In genomic region chr1:40564913-40565312, GRCh38 we compare ENCODE assay signal across 24 cellular contexts. TPM values are rescaled to one million over a fixed set of nuclear protein-coding genes. Genes with fewer than 3 reads are reported as not detected.
DNase-seq lines count a peak whose midpoint lies in the region; ATAC-seq, FAIRE-seq and TF ChIP-seq lines count a peak whose summit lies in the region.
"Had no signal": no experiment of that assay in that cellular context is flagged by ENCODE, and none has a peak within 500 bp of the region (broad histone marks: within the 10 kb centered on the region; RNA-seq: fewer than 3 reads in every experiment).

No MANE protein-coding gene starts in this region.

- POLR2A ChIA-PET in K562 (lab: Yijun Ruan, JAX): no interaction called here
- POLR2A ChIA-PET in activated CD4-positive, alpha-beta memory T cell treated with anti-CD3 and anti-CD28 coated beads for 36 hours (lab: Charles Lee): no interaction called here

- 5% methylated on average over 3 of the region's 3 CpGs for WGBS in K562 (ENCODE audit: insufficient coverage, low coverage, missing lambda C conversion rate)

- H3K4me3 Mint-ChIP-seq in neural progenitor cell: no peak overlapping the region
- H3K4me3 Mint-ChIP-seq in activated CD4-positive, alpha-beta memory T cell treated with anti-CD3 and anti-CD28 coated beads for 36 hours: no peak overlapping the region
- H3K4me3 Mint-ChIP-seq: CD14-positive monocyte; CD4-positive, alpha-beta memory T cell; HFFc6 had no signal

- DNase-seq in NOMO-1 treated with DMSO at 0.1 percent for 48 hours (lab: John Stamatoyannopoulos, UW; ENCODE audit: unreplicated experiment) (peak; percentile 1), NOMO-1 treated with dmso at 0.1 percent for 144 hours (lab: John Stamatoyannopoulos, UW; ENCODE audit: unreplicated experiment) (no peak), K562 (ENCODE audit: extremely low read depth in 1 of 4, low spot score in 3 of 4) (no peak), neural progenitor cell (ENCODE audit: low spot score) (no peak), GM10266 (ENCODE audit: extremely low spot score) (no peak)
- DNase-seq in activated CD4-positive, alpha-beta memory T cell treated with anti-CD3 and anti-CD28 coated beads for 36 hours: no peak
- DNase-seq: 8988T; ACHN; AML-193; BE2C; Calu3; CD4-positive, alpha-beta memory T cell; COR-L47; DMS53; DMS79 treated with DMSO at 0.1 percent for 48 hours; GF-D8; GOT3; HFFc6 had no signal

- CTCF ChIA-PET in K562 (lab: Yijun Ruan, JAX; ENCODE audit: low intra/inter-chr PET ratio): no interaction called here
- CTCF ChIA-PET in activated CD4-positive, alpha-beta memory T cell treated with anti-CD3 and anti-CD28 coated beads for 36 hours (lab: Charles Lee): no interaction called here

- H3K4me1 Mint-ChIP-seq in neural progenitor cell: no peaks in the 10 kb centered on the region
- H3K4me1 Mint-ChIP-seq in activated CD4-positive, alpha-beta memory T cell treated with anti-CD3 and anti-CD28 coated beads for 36 hours (ENCODE audit: low read depth): peaks cover 6% of the 10 kb centered on the region
- H3K4me1 Mint-ChIP-seq: CD4-positive, alpha-beta memory T cell had no signal

- H3K27ac Mint-ChIP-seq in neural progenitor cell: no peak overlapping the region
- H3K27ac Mint-ChIP-seq in activated CD4-positive, alpha-beta memory T cell treated with anti-CD3 and anti-CD28 coated beads for 36 hours: no peak overlapping the region
- H3K27ac Mint-ChIP-seq: CD14-positive monocyte; CD4-positive, alpha-beta memory T cell; HFFc6 had no signal

- no peak overlapping the region for H3K4me2 ChIP-seq in K562 (ENCODE audit: insufficient read depth, low read length)
- H3K4me2 ChIP-seq in neural progenitor cell: no peak overlapping the region
- H3K4me2 ChIP-seq: A549; BLaER1 treated with 17β-estradiol and CSF1 and Interleukin-3, amounts not matched to agents 10 nM and 100 nM had no signal

- TF ChIP-seq POLR2A in K562 (conservative IDR thresholded peaks at IDR 0.05): no peak

- TF ChIP-seq CTCF in K562 (IDR thresholded peaks at IDR 0.05 in 2 of 3, conservative IDR thresholded peaks at IDR 0.05 in 1 of 3; ENCODE audit: insufficient read depth in 2 of 3, low read depth in 1 of 3, low read length in 3 of 3) (no peak), neural progenitor cell (IDR thresholded peaks at IDR 0.05) (no peak), GM10266 (IDR thresholded peaks at IDR 0.05; ENCODE audit: control insufficient read depth, insufficient read depth, low read depth, missing control alignments) (no peak)

- no peak overlapping the region for H3K4me3 ChIP-seq in K562
- H3K4me3 ChIP-seq in neural progenitor cell: no peak overlapping the region
- H3K4me3 ChIP-seq: A549; BLaER1 treated with 17β-estradiol and CSF1 and Interleukin-3, amounts not matched to agents 10 nM and 100 nM; HAP-1 had no signal

- TF ChIP-seq EP300 in K562 (IDR thresholded peaks at IDR 0.05; ENCODE audit: low read length): no peak

- H3K36me3 ChIP-seq in K562 (ENCODE audit: control insufficient read depth, insufficient read depth, low read length): no peaks in the 10 kb centered on the region
- H3K36me3 ChIP-seq in neural progenitor cell: no peaks in the 10 kb centered on the region
- H3K36me3 ChIP-seq: BE2C; BLaER1 treated with 17β-estradiol and CSF1 and Interleukin-3, amounts not matched to agents 10 nM and 100 nM; HAP-1 had no signal

- no peak overlapping the region for H3K9ac ChIP-seq in K562 (ENCODE audit: insufficient read depth in 1 of 2, low read depth in 2 of 2, low read length in 2 of 2)
- no peak overlapping the region for H3K9ac ChIP-seq in neural progenitor cell
- H3K9ac ChIP-seq: BLaER1 treated with 17β-estradiol and CSF1 and Interleukin-3, amounts not matched to agents 10 nM and 100 nM had no signal

- no peak for FAIRE-seq in K562 (lab: Jason Lieb, UNC)
- FAIRE-seq: A549, GM12892, H54 had no signal

- H3K27ac ChIP-seq in K562 (ENCODE audit: extremely low read depth, low read depth, low read length) (no peak overlapping the region), neural progenitor cell (no peak overlapping the region)
- H3K27ac ChIP-seq: A549; BLaER1 treated with 17β-estradiol and CSF1 and Interleukin-3, amounts not matched to agents 10 nM and 100 nM had no signal

- no peaks in the 10 kb centered on the region for H3K9me1 ChIP-seq in K562 (ENCODE audit: control insufficient read depth, insufficient read depth, low read length)

- H3K27me3 ChIP-seq in K562 (ENCODE audit: control insufficient read depth in 2 of 2, insufficient read depth in 2 of 2, low read length in 2 of 2) (peaks cover 5 to 12% of the 10 kb centered on the region in 2 experiments; a peak in 3 of 5 replicates), neural progenitor cell (no peaks in the 10 kb centered on the region)
- H3K27me3 ChIP-seq: BE2C; BLaER1 treated with 17β-estradiol and CSF1 and Interleukin-3, amounts not matched to agents 10 nM and 100 nM had no signal

- H2AFZ ChIP-seq in K562 (ENCODE audit: low read depth, low read length): no peak overlapping the region
- peak overlapping the region; percentile 82 for H2AFZ ChIP-seq in neural progenitor cell (replicated peaks)

- H3F3A ChIP-seq in neural progenitor cell (ENCODE audit: low read depth): no peaks in the 10 kb centered on the region

- no peaks in the 10 kb centered on the region for H3K4me1 ChIP-seq in K562 (replicated peaks in 1 of 2; ENCODE audit: control insufficient read depth in 2 of 2, insufficient read depth in 2 of 2, low read length in 2 of 2)
- H3K4me1 ChIP-seq in neural progenitor cell: no peaks in the 10 kb centered on the region
- H3K4me1 ChIP-seq: A549; BE2C; BLaER1 treated with 17β-estradiol and CSF1 and Interleukin-3, amounts not matched to agents 10 nM and 100 nM; HAP-1 had no signal

- in situ Hi-C loops in K562 (cut with MboI): no loop called here

- no peaks in the 10 kb centered on the region for H3K36me3 Mint-ChIP-seq in neural progenitor cell
- H3K36me3 Mint-ChIP-seq in activated CD4-positive, alpha-beta memory T cell treated with anti-CD3 and anti-CD28 coated beads for 36 hours: no peaks in the 10 kb centered on the region
- H3K36me3 Mint-ChIP-seq: CD14-positive monocyte; CD4-positive, alpha-beta memory T cell had no signal

- H3K79me2 ChIP-seq in K562 (ENCODE audit: control insufficient read depth, insufficient read depth, low read length): no peaks in the 10 kb centered on the region
- H3K79me2 ChIP-seq in neural progenitor cell (ENCODE audit: low read depth): no peaks in the 10 kb centered on the region

- H4K20me1 ChIP-seq in K562 (replicated peaks; ENCODE audit: control insufficient read depth, insufficient read depth, low read length): no peaks in the 10 kb centered on the region
- no peaks in the 10 kb centered on the region for H4K20me1 ChIP-seq in neural progenitor cell (ENCODE audit: low read depth)
- H4K20me1 ChIP-seq: BLaER1 treated with 17β-estradiol and CSF1 and Interleukin-3, amounts not matched to agents 10 nM and 100 nM had no signal

- peaks cover under 1% of the 10 kb centered on the region for H3K9me3 Mint-ChIP-seq in neural progenitor cell
- H3K9me3 Mint-ChIP-seq in activated CD4-positive, alpha-beta memory T cell treated with anti-CD3 and anti-CD28 coated beads for 36 hours: no peaks in the 10 kb centered on the region

- H3K27me3 Mint-ChIP-seq in neural progenitor cell (ENCODE audit: insufficient read depth, low read depth): peaks cover 2% of the 10 kb centered on the region
- peaks cover 5% of the 10 kb centered on the region for H3K27me3 Mint-ChIP-seq in activated CD4-positive, alpha-beta memory T cell treated with anti-CD3 and anti-CD28 coated beads for 36 hours

- TF ChIP-seq RAD21 in K562 (CRISPR knock-in tag; conservative IDR thresholded peaks at IDR 0.05 in 1 of 2, IDR thresholded peaks at IDR 0.05 in 1 of 2): no peak

- ATAC-seq in K562: no peak
- ATAC-seq: A549 had no signal

- intact Hi-C loops in K562 (cut with micrococcal nuclease): no loop called here
- intact Hi-C loops in activated CD4-positive, alpha-beta memory T cell treated with anti-CD3 and anti-CD28 coated beads for 36 hours (cut with micrococcal nuclease): no loop called here

- BruUV-seq in K562 (replicated peaks; lab: Mats Ljungman, UMichigan): no TSS peak

- no peaks in the 10 kb centered on the region for H3K9me3 ChIP-seq in K562 (replicated peaks; ENCODE audit: control insufficient read depth, insufficient read depth, low read depth, low read length)
- no peaks in the 10 kb centered on the region for H3K9me3 ChIP-seq in neural progenitor cell (ENCODE audit: low read depth)
- H3K9me3 ChIP-seq: A549, BE2C, HAP-1 had no signal

RNA-seq across cellular contexts. Expression of gene ZNF684, which starts 33.5 kb away (rescaled TPM):
- 8.1 and 18.7 TPM in 2 replicates for total RNA-seq in K562 (2011; cell fraction: chromatin; rRNA removed; ENCODE audit: low replicate concordance)
- 5.8 and 6.6 TPM in 2 replicates for total RNA-seq in K562 (2011; cell fraction: nucleolus; rRNA removed)
- 6.8 and 11.0 TPM in 2 replicates for total RNA-seq in K562 (2011; cell fraction: nucleoplasm; rRNA removed)
- 4.6 and 5.4 TPM in 2 replicates for total RNA-seq in K562 (2014; rRNA removed)
- 6.7 and 7.8 TPM in 2 replicates for total RNA-seq in K562 (2014; rRNA removed; fragmentation: Illumina TruSeq; extraction: Trizol)
- total RNA-seq in K562 (2015; rRNA removed; fragmentation: Illumina TruSeq; extraction: Trizol): 7.1 and 8.8 TPM in 2 replicates
- total RNA-seq in K562 (2021): 4.3 and 4.8 TPM in 2 replicates
- 5.2 and 5.5 TPM in 2 replicates for polyA plus RNA-seq in K562 (2011; rRNA removed)
- polyA plus RNA-seq in K562 (2011; cell fraction: cytosol; rRNA removed): 1.4 and 2.2 TPM in 2 replicates
- 5.3 and 8.2 TPM in 2 replicates for polyA plus RNA-seq in K562 (2011; cell fraction: nucleus; rRNA removed)
- polyA plus RNA-seq in K562 (2012): 4.3 and 4.7 TPM in 2 replicates
- 5.3 and 6.0 TPM in 2 replicates for polyA plus RNA-seq in K562 (2014; fragmentation: Illumina TruSeq; extraction: Trizol)
- polyA plus RNA-seq in K562 (2014; fragmentation: Nextera tagmentation; extraction: Ambion mirVana): 1 to 10 TPM; 5.3 to 6.1 TPM
- polyA plus RNA-seq in K562 (2014; rRNA removed): 5.1 and 5.3 TPM in 2 replicates
- polyA minus RNA-seq in K562 (2011; rRNA and poly(A)+ RNA removed): 8.0 and 8.5 TPM in 2 replicates
- 2.0 and 2.4 TPM in 2 replicates for polyA minus RNA-seq in K562 (2011; cell fraction: cytosol; rRNA and poly(A)+ RNA removed)
- polyA minus RNA-seq in K562 (2011; cell fraction: nucleus; rRNA and poly(A)+ RNA removed): 1.9 and 6.1 TPM in 2 replicates
- 5.8 and 7.6 TPM in 2 replicates for total RNA-seq in neural progenitor cell (ENCODE audit: low replicate concordance)
- total RNA-seq in activated CD4-positive, alpha-beta memory T cell treated with anti-CD3 and anti-CD28 coated beads for 36 hours: 1 to 10 TPM; 4.8 to 5.9 TPM

RNA-seq across cellular contexts. Expression of gene EXO5, which starts 56.3 kb away (rescaled TPM):
- 6.0 and 10.3 TPM in 2 replicates for total RNA-seq in K562 (2011; cell fraction: chromatin; rRNA removed; ENCODE audit: low replicate concordance)
- 5.3 and 5.5 TPM in 2 replicates for total RNA-seq in K562 (2011; cell fraction: nucleolus; rRNA removed)
- 3.7 and 5.4 TPM in 2 replicates for total RNA-seq in K562 (2011; cell fraction: nucleoplasm; rRNA removed)
- 2.6 and 3.8 TPM in 2 replicates for total RNA-seq in K562 (2014; rRNA removed)
- total RNA-seq in K562 (2014; rRNA removed; fragmentation: Illumina TruSeq; extraction: Trizol): 2.7 and 2.9 TPM in 2 replicates
- 2.3 and 2.8 TPM in 2 replicates for total RNA-seq in K562 (2015; rRNA removed; fragmentation: Illumina TruSeq; extraction: Trizol)
- total RNA-seq in K562 (2021): 2.1 and 2.6 TPM in 2 replicates
- 2.0 and 3.3 TPM in 2 replicates for polyA plus RNA-seq in K562 (2011; rRNA removed)
- 1.1 and 1.8 TPM in 2 replicates for polyA plus RNA-seq in K562 (2011; cell fraction: cytosol; rRNA removed)
- polyA plus RNA-seq in K562 (2011; cell fraction: nucleus; rRNA removed): 3.0 and 3.7 TPM in 2 replicates
- 3.0 and 3.7 TPM in 2 replicates for polyA plus RNA-seq in K562 (2012)
- polyA plus RNA-seq in K562 (2014; fragmentation: Illumina TruSeq; extraction: Trizol): 3.5 and 3.9 TPM in 2 replicates
- 1 to 10 TPM; 1.1 to 1.3 TPM for polyA plus RNA-seq in K562 (2014; fragmentation: Nextera tagmentation; extraction: Ambion mirVana)
- polyA plus RNA-seq in K562 (2014; rRNA removed): 3.8 and 4.3 TPM in 2 replicates
- 4.3 and 4.4 TPM in 2 replicates for polyA minus RNA-seq in K562 (2011; rRNA and poly(A)+ RNA removed)
- 1.6 and 3.5 TPM in 2 replicates for polyA minus RNA-seq in K562 (2011; cell fraction: cytosol; rRNA and poly(A)+ RNA removed)
- 2.3 and 4.3 TPM in 2 replicates for polyA minus RNA-seq in K562 (2011; cell fraction: nucleus; rRNA and poly(A)+ RNA removed)
- total RNA-seq in neural progenitor cell (ENCODE audit: low replicate concordance): 11.9 and 12.6 TPM in 2 replicates
- 10 to 100 TPM in 1 of 2 experiments, 1 to 10 TPM in 1; 9.7 to 11.7 TPM for total RNA-seq in activated CD4-positive, alpha-beta memory T cell treated with anti-CD3 and anti-CD28 coated beads for 36 hours
